Comparison of ENCODE assay signal across 8 cellular contexts in genomic region chr7:148884299-148885022, GRCh38. TPM values are rescaled to one million over a fixed set of nuclear protein-coding genes. Genes with fewer than 3 reads are reported as not detected.
DNase-seq lines count a peak whose midpoint lies in the region; ATAC-seq and TF ChIP-seq lines count a peak whose summit lies in the region.

No MANE protein-coding gene starts in this region.

- intact Hi-C loops in Calu3 (cut with micrococcal nuclease; ENCODE audit: unreplicated experiment): loop anchor here (2.0 kb wide), 1 partner anchor 56 kb away; no protein-coding TSS in a partner anchor

- TF ChIP-seq CTCF in Calu3 (IDR thresholded peaks at IDR 0.05; ENCODE audit: unreplicated experiment): no peak
- TF ChIP-seq CTCF in endothelial cell (IDR thresholded peaks at IDR 0.05; ENCODE audit: unreplicated experiment): no peak

- CTCF ChIA-PET in Calu3 (lab: Charles Lee): interaction anchor here (0.7 kb wide), 2 partner anchors 8 to 160 kb away, joined by 3 read pairs; no protein-coding TSS in a partner anchor

- peak overlapping the region; percentile 88 for H3K4me3 Mint-ChIP-seq in Calu3 (ENCODE audit: low read depth, unreplicated experiment)
- H3K4me3 Mint-ChIP-seq in endothelial cell (ENCODE audit: unreplicated experiment): peak overlapping the region; percentile 94

- no TSS peak for BruUV-seq in Calu3 (replicated peaks; lab: Mats Ljungman, UMichigan)

- H3K4me1 Mint-ChIP-seq in Calu3 (ENCODE audit: low read depth, unreplicated experiment) (no peaks in the 10 kb centered on the region), endothelial cell (ENCODE audit: unreplicated experiment) (peaks cover 16% of the 10 kb centered on the region)

- H3K27ac Mint-ChIP-seq in Calu3 (ENCODE audit: unreplicated experiment) (peak overlapping the region; percentile 76), endothelial cell (ENCODE audit: unreplicated experiment) (no peak overlapping the region)

- no peaks in the 10 kb centered on the region for H3K27me3 Mint-ChIP-seq in Calu3 (ENCODE audit: unreplicated experiment)
- H3K27me3 Mint-ChIP-seq in endothelial cell (ENCODE audit: unreplicated experiment): peaks cover 10% of the 10 kb centered on the region

- H3K36me3 Mint-ChIP-seq in Calu3 (ENCODE audit: insufficient read depth, unreplicated experiment) (peaks cover 44% of the 10 kb centered on the region), endothelial cell (ENCODE audit: low read depth, unreplicated experiment) (peaks cover 4% of the 10 kb centered on the region)

- H3K9me3 Mint-ChIP-seq in Calu3 (ENCODE audit: low read depth, unreplicated experiment) (no peaks in the 10 kb centered on the region), endothelial cell (ENCODE audit: unreplicated experiment) (no peaks in the 10 kb centered on the region)

- ATAC-seq in GM21381 (IDR thresholded peaks at IDR 0.05; ENCODE audit: unreplicated experiment): peak; percentile 89

- peak; percentile 94 for DNase-seq in Calu3
- DNase-seq in HT1080 (ENCODE audit: low read depth): peak; percentile 88
- DNase-seq in NOMO-1 treated with dmso at 0.1 percent for 144 hours (lab: John Stamatoyannopoulos, UW; ENCODE audit: unreplicated experiment): peak; percentile 64
- peak; percentile 94 for DNase-seq in activated CD8-positive, alpha-beta memory T cell treated with anti-CD3 and anti-CD28 coated beads, Interleukin-2, amount 50 U/mL, for 4 hours
- DNase-seq in endothelial cell (ENCODE audit: low spot score): peak; percentile 93
- peak; percentile 91 for DNase-seq in middle frontal gyrus (ENCODE audit: extremely low spot score, low spot score)
- DNase-seq in stimulated activated CD8-positive, alpha-beta memory T cell treated with anti-CD3 and anti-CD28 coated beads, Interleukin-15, amount 100 ng/mL, for 48 hours (ENCODE audit: low read depth in 2 of 2): peak; percentile 92 to 93

RNA-seq across cellular contexts. Expression of gene EZH2, which starts 0.4 kb away (rescaled TPM):
- total RNA-seq in Calu3 (2022): 40.2 and 46.5 TPM in 2 replicates
- total RNA-seq in HT1080 (2014; rRNA removed; shearing (Covaris generic)): 25.1 and 30.2 TPM in 2 replicates
- 31.5 and 38.2 TPM in 2 replicates for polyA plus RNA-seq in HT1080 (2015; cell fraction: cytosol; rRNA removed)
- polyA plus RNA-seq in HT1080 (2015; cell fraction: nucleus; rRNA removed): 85.4 and 94.6 TPM in 2 replicates
- 37.5 TPM for total RNA-seq in endothelial cell (ENCODE audit: unreplicated experiment)

Comparison
In these comparisons a context has a peak if more than half of its experiments do, and no peak if none do; other contexts are left out.
1. Peak in every context shown above with its lines: DNase-seq and ATAC-seq.